In genomic region chr13:52664269-52664668, GRCh38 we compare ENCODE assay signal across 2 cellular contexts.
A peak's percentile ranks its signal among the peaks of the same experiment; 100 is the strongest.
TF ChIP-seq lines count a peak whose summit lies in the region.

No MANE protein-coding gene starts in this region.

TF ChIP-seq in A549, 52 proteins besides CTCF, POLR2A, EP300 and RAD21:
- TF ChIP-seq GATA3 (IDR thresholded peaks at IDR 0.05; ENCODE audit: borderline replicate concordance): no peak
- TF ChIP-seq HOXB5 (CRISPR knock-in tag; IDR thresholded peaks at IDR 0.05): no peak
- TF ChIP-seq MAFK (IDR thresholded peaks at IDR 0.05; ENCODE audit: partially characterized antibody): peak; percentile 60
- no peak for TF ChIP-seq HDAC2 (IDR thresholded peaks at IDR 0.05)
- no peak for TF ChIP-seq RNF2 (IDR thresholded peaks at IDR 0.05; ENCODE audit: borderline replicate concordance, low read depth)
- TF ChIP-seq CBX8 (IDR thresholded peaks at IDR 0.05): no peak
- TF ChIP-seq KDM5A (IDR thresholded peaks at IDR 0.05): no peak

TF ChIP-seq in IMR-90, 13 proteins besides CTCF, POLR2A, EP300 and RAD21:
- TF ChIP-seq MAFK (IDR thresholded peaks at IDR 0.05; ENCODE audit: low read depth, low read length) (peak; percentile 89), CHD1 (IDR thresholded peaks at IDR 0.05; ENCODE audit: low read depth, low read length) (no peak), SMC3 (IDR thresholded peaks at IDR 0.05; ENCODE audit: low read depth, low read length) (no peak), USF2 (IDR thresholded peaks at IDR 0.05; ENCODE audit: low read depth, low read length) (no peak), ELK1 (IDR thresholded peaks at IDR 0.05; ENCODE audit: borderline replicate concordance, low read depth, low read length) (no peak), CEBPB (IDR thresholded peaks at IDR 0.05; ENCODE audit: low read depth, low read length) (no peak)
